Comparison of ENCODE assay signal across 37 cellular contexts in the genomic region with DNA sequence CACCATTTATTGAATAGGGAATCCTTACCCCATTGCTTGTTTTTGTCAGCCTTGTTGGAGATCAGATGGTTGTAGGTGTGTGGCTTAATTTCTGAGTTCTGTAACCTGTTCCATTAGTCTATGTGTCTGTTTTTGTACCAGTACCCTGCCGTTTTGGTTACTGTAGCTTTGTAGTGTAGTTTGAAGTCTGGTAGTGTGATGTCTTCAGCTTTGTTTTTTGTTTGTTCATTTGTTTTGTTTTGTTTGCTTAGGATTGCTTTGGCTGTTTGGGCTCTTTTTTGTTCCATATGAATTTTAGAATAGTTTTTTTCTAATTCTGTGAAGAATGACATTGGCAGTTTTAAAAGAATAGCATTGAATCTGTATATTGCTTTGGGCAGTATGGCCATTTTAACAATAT. TPM values are rescaled to one million over a fixed set of nuclear protein-coding genes. Genes with fewer than 3 reads are reported as not detected.
"Had no signal": no experiment of that assay in that cellular context is flagged by ENCODE, and none has a peak within 500 bp of the region (broad histone marks: within the 10 kb centered on the region; RNA-seq: fewer than 3 reads in every experiment).

No MANE protein-coding gene starts in this region.

- DNase-seq: Karpas-422, Kasumi-1, MG63, MM.1S, MV-4-11, NCI-H1048, NCI-H1092, NCI-H1092 treated with DMSO at 0.1 percent for 48 hours, NCI-H1105, NCI-H1105 treated with DMSO at 0.1 percent for 48 hours, NCI-H1417, NCI-H1417 treated with DMSO at 0.1 percent for 48 hours, NCI-H1436, NCI-H1436 treated with DMSO at 0.1 percent for 48 hours, NCI-H146, NCI-H1694, NCI-H1694 treated with DMSO at 0.1 percent for 48 hours, NCI-H187, NCI-H187 treated with DMSO at 0.1 percent for 48 hours, NCI-H1930, NCI-H2029, NCI-H2029 treated with DMSO at 0.1 percent for 48 hours, NCI-H2081, NCI-H2081 treated with DMSO at 0.1 percent for 48 hours, NCI-H2107, NCI-H2171, NCI-H2227 treated with DMSO at 0.1 percent for 48 hours, NCI-H226, NCI-H345, NCI-H446, NCI-H446 treated with DMSO at 0.1 percent for 48 hours, NCI-H510A, NCI-H510A treated with DMSO at 0.1 percent for 48 hours, NCI-H524 had no signal

- H3K36me3 ChIP-seq: MG63 had no signal

- H3K27me3 ChIP-seq: MG63 had no signal

- H3K4me3 ChIP-seq: MG63 had no signal

RNA-seq across cellular contexts. Expression of a gene that starts 12.7 kb away (rescaled TPM):
- total RNA-seq: LHCN-M2, M059J, MCF 10A had no signal

RNA-seq across cellular contexts. Expression of a gene that starts 34.5 kb away (rescaled TPM):
- total RNA-seq: LHCN-M2, M059J, MCF 10A had no signal
